ENCODE assay signal across 8 cellular contexts in the genomic region with DNA sequence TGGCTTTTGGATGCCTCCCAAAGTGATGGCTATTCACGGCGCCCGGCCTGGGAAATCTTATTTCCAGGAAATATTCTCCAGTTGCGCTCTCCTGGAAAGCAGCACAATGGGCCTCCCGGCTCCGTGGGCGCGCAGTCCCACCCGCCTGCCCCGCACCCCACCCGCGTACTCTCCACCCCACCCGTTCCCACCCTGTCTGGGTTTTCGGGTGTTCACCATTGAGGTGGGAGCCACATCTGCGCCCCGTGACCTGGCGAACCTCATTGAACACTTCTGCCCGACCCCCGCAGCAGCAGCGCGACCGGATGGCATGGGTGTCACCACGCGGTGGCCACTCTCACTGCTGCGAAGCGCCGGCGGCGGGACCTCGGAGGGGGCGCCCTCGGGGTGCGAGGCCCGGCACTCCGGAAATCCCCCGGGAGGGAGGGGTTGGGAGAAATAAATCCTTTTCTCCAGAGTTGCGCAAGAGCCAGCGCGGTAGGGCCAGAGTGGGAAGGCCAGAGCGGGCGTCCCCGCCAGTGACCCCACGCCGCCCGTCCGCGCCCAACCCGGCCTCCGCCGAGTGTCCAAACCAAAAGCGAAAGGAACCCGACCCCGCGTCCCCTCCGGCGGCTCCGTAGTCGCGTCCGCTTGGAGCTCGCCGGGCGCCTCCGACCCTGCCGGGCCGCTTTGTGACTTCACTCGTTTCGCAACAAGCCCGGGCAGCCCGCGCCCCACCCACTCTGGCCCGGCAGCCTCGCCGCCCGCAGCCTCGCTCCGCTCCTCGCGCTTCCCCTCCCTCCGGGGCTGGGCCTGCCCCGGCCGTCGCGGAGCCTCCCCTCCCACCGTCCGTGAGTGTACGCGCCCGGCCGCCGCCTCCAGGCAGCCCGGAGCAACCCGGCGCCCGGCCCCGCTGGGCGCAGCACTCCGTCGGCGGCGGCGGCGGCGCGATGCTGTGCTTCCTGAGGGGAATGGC. TPM values are rescaled to one million over a fixed set of nuclear protein-coding genes. Genes with fewer than 3 reads are reported as not detected.
A peak's percentile ranks its signal among the peaks of the same experiment; 100 is the strongest.
DNase-seq lines count a peak whose midpoint lies in the region; ATAC-seq and TF ChIP-seq lines count a peak whose summit lies in the region.

A gene with protein sequence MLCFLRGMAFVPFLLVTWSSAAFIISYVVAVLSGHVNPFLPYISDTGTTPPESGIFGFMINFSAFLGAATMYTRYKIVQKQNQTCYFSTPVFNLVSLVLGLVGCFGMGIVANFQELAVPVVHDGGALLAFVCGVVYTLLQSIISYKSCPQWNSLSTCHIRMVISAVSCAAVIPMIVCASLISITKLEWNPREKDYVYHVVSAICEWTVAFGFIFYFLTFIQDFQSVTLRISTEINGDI (plus strand): TSS at position 720 of the 955 bp plus-strand sequence. CDS start 210 bp downstream, at position 930.

- H3K27ac ChIP-seq in ACC112 (ENCODE audit: low read depth, low read length): peak within 1 kb of the TSS; percentile 93
- peak within 1 kb of the TSS; percentile 99 for H3K27ac ChIP-seq in left lung

- H3K9me3 Mint-ChIP-seq in dendritic cell treated with granulocyte-macrophage colony-stimulating factor and Interleukin-4, amounts not matched to agents 40 ng/mL and 50 ng/mL, for 4 days: no peaks in the 10 kb centered on the region

- DNase-seq in NCI-H2196 treated with DMSO at 0.1 percent for 48 hours (lab: John Stamatoyannopoulos, UW; ENCODE audit: unreplicated experiment) (peak; percentile 68), left lung (peak; percentile 95 to 100)
- peak; percentile 40 to 44 for DNase-seq in activated CD4-positive, alpha-beta T cell treated with anti-CD3 and anti-CD28 coated beads, Interleukin-2, amount 50 U/mL, for 24 hours (ENCODE audit: low read depth in 1 of 2, low spot score in 1 of 2)
- peak; percentile 58 for DNase-seq in stimulated activated CD4-positive, alpha-beta T cell treated with anti-CD3 and anti-CD28 coated beads, Interleukin-2, amount 100 ng/mL, for 4 hours (ENCODE audit: low read depth)

- H3K4me3 Mint-ChIP-seq in dendritic cell treated with granulocyte-macrophage colony-stimulating factor and Interleukin-4, amounts not matched to agents 40 ng/mL and 50 ng/mL, for 4 days: peak within 1 kb of the TSS; percentile 83

- peaks cover 59% of the 10 kb centered on the region for H3K4me1 Mint-ChIP-seq in dendritic cell treated with granulocyte-macrophage colony-stimulating factor and Interleukin-4, amounts not matched to agents 40 ng/mL and 50 ng/mL, for 4 days (ENCODE audit: low read depth)

- no peaks in the 10 kb centered on the region for H3K27me3 ChIP-seq in ACC112 (ENCODE audit: insufficient read depth, low read length)
- H3K27me3 ChIP-seq in left lung: no peaks in the 10 kb centered on the region

- peak within 1 kb of the TSS; percentile 77 for H2AFZ ChIP-seq in ACC112 (ENCODE audit: low read length, unreplicated experiment)

- no peaks in the 10 kb centered on the region for H3K79me2 ChIP-seq in ACC112 (ENCODE audit: control insufficient read depth, insufficient read depth, low read length, unreplicated experiment)

- peak; percentile 88 for TF ChIP-seq POLR2A in GM18505 (IDR thresholded peaks at IDR 0.05; ENCODE audit: borderline replicate concordance, extremely low read depth, insufficient read depth, insufficient read length)

- no peaks in the 10 kb centered on the region for H3K27me3 Mint-ChIP-seq in dendritic cell treated with granulocyte-macrophage colony-stimulating factor and Interleukin-4, amounts not matched to agents 40 ng/mL and 50 ng/mL, for 4 days

- peaks cover 23% of the 10 kb centered on the region for H3K36me3 Mint-ChIP-seq in dendritic cell treated with granulocyte-macrophage colony-stimulating factor and Interleukin-4, amounts not matched to agents 40 ng/mL and 50 ng/mL, for 4 days (ENCODE audit: low read depth)

- ATAC-seq in GM18505 (IDR thresholded peaks at IDR 0.05; ENCODE audit: unreplicated experiment): peak; percentile 83
- peak; percentile 92 for ATAC-seq in HG02943 (IDR thresholded peaks at IDR 0.05; ENCODE audit: low read depth, unreplicated experiment)
- ATAC-seq in left lung: peak; percentile 87

- H3K9me3 ChIP-seq in left lung: no peaks in the 10 kb centered on the region

- intact Hi-C loops in dendritic cell treated with granulocyte-macrophage colony-stimulating factor and Interleukin-4, amounts not matched to agents 40 ng/mL and 50 ng/mL, for 4 days (cut with micrococcal nuclease): loop anchor here (2.0 kb wide), 1 partner anchor 18 kb away; no protein-coding TSS in a partner anchor
- intact Hi-C loops in left lung (cut with DNase I): no loop called here

- H3K36me3 ChIP-seq in ACC112 (ENCODE audit: insufficient read depth, low read length) (no peaks in the 10 kb centered on the region), left lung (peaks cover 0 to 16% of the 10 kb centered on the region in 2 donors)

- peak within 1 kb of the TSS; percentile 92 for H3K27ac Mint-ChIP-seq in dendritic cell treated with granulocyte-macrophage colony-stimulating factor and Interleukin-4, amounts not matched to agents 40 ng/mL and 50 ng/mL, for 4 days

- H3K4me3 ChIP-seq in ACC112 (ENCODE audit: low read depth, low read length) (peak within 1 kb of the TSS; percentile 89), left lung (peak within 1 kb of the TSS; percentile 65 to 67)

- H3K4me1 ChIP-seq in ACC112 (ENCODE audit: control insufficient read depth, insufficient read depth, low read length, unreplicated experiment): peaks cover 14% of the 10 kb centered on the region
- H3K4me1 ChIP-seq in left lung: peaks cover 13 to 67% of the 10 kb centered on the region in 2 donors

- TF ChIP-seq CTCF in left lung (IDR thresholded peaks at IDR 0.05): peak in 1 of 2 donors; percentile 10

RNA-seq across cellular contexts. Expression of the gene that starts here (rescaled TPM):
- total RNA-seq in left lung: 100 to 1,000 TPM; 115 to 167 TPM

Comparison
In these comparisons a context has a peak if more than half of its experiments do, and no peak if none do; other contexts are left out.
1. Peak in every context shown above with its lines: DNase-seq, ATAC-seq, H3K4me3 ChIP-seq and H3K27ac ChIP-seq.
2. DNase-seq: peak in every context shown above with its lines; median percentile 98 in left lung; 68 in NCI-H2196 treated with DMSO at 0.1 percent for 48 hours; 58 in stimulated activated CD4-positive, alpha-beta T cell treated with anti-CD3 and anti-CD28 coated beads, Interleukin-2, amount 100 ng/mL, for 4 hours; 42 in activated CD4-positive, alpha-beta T cell treated with anti-CD3 and anti-CD28 coated beads, Interleukin-2, amount 50 U/mL, for 24 hours.